21 cellular contexts compared by ENCODE assay signal in the genomic region with DNA sequence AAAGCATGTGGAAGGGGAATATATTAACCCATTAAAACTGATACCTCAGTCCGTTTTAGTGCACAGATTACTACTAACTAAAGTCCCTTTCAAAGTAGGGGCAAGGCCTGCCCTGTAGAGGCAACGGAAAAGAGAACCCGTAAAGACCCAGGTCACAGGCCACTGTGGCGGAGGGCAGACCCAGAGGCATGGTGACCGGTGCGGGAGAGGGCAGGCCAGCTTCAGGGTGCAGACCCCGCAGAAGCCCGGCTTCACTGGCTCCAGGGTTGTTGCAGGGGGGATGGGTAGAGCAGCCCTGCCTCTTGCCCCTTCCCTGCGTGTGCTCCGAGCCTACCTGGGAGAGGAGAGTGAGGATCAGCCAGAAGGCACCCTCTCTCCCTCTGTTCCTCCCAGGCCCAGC. TPM values are rescaled to one million over a fixed set of nuclear protein-coding genes. Genes with fewer than 3 reads are reported as not detected.
"Had no signal": no experiment of that assay in that cellular context is flagged by ENCODE, and none has a peak within 500 bp of the region (broad histone marks: within the 10 kb centered on the region; RNA-seq: fewer than 3 reads in every experiment).

No MANE protein-coding gene starts in this region.

- H3K27ac ChIP-seq: brain microvascular endothelial cell, cardiac muscle cell, SK-N-MC had no signal

- H3K4me3 ChIP-seq: cardiac muscle cell, SK-N-MC had no signal

- H3K27ac Mint-ChIP-seq: activated CD4-positive, alpha-beta memory T cell treated with anti-CD3 and anti-CD28 coated beads, Interleukin-2, amount 10 ng/mL, durations not matched to agents 7 days and 5 days; activated CD4-positive, alpha-beta T cell treated with anti-CD3 and anti-CD28 coated beads for 36 hours; activated naive CD4-positive, alpha-beta T cell treated with anti-CD3 and anti-CD28 coated beads, Interleukin-2, amount 50 U/mL, for 72 hours; activated naive CD8-positive, alpha-beta T cell treated with anti-CD3 and anti-CD28 coated beads, Interleukin-2, amount 50 U/mL, for 24 hours; T-cell had no signal

- H3K4me1 Mint-ChIP-seq: activated CD4-positive, alpha-beta memory T cell treated with anti-CD3 and anti-CD28 coated beads, Interleukin-2, amount 10 ng/mL, durations not matched to agents 7 days and 5 days; activated naive CD8-positive, alpha-beta T cell treated with anti-CD3 and anti-CD28 coated beads, Interleukin-2, amount 50 U/mL, for 24 hours; T-cell had no signal

- H3K36me3 Mint-ChIP-seq: activated naive CD4-positive, alpha-beta T cell treated with anti-CD3 and anti-CD28 coated beads, Interleukin-2, amount 50 U/mL, for 72 hours; T-cell had no signal

- H3K9me3 Mint-ChIP-seq: activated CD4-positive, alpha-beta memory T cell treated with anti-CD3 and anti-CD28 coated beads, Interleukin-2, amount 10 ng/mL, durations not matched to agents 7 days and 5 days; activated naive CD4-positive, alpha-beta T cell treated with anti-CD3 and anti-CD28 coated beads, Interleukin-2, amount 50 U/mL, for 72 hours; activated naive CD8-positive, alpha-beta T cell treated with anti-CD3 and anti-CD28 coated beads, Interleukin-2, amount 50 U/mL, for 24 hours; T-cell had no signal

- H3K36me3 ChIP-seq: brain microvascular endothelial cell, cardiac muscle cell had no signal

- H3K27me3 ChIP-seq: brain microvascular endothelial cell had no signal

- H3K27me3 Mint-ChIP-seq: activated CD4-positive, alpha-beta memory T cell treated with anti-CD3 and anti-CD28 coated beads, Interleukin-2, amount 10 ng/mL, durations not matched to agents 7 days and 5 days; activated CD4-positive, alpha-beta T cell treated with anti-CD3 and anti-CD28 coated beads for 36 hours; activated naive CD8-positive, alpha-beta T cell treated with anti-CD3 and anti-CD28 coated beads, Interleukin-2, amount 50 U/mL, for 24 hours; T-cell had no signal

- DNase-seq: activated CD4-positive, alpha-beta memory T cell treated with anti-CD3 and anti-CD28 coated beads, Interleukin-2, amount 10 ng/mL, durations not matched to agents 7 days and 5 days; activated CD4-positive, alpha-beta T cell treated with anti-CD3 and anti-CD28 coated beads for 36 hours; activated CD4-positive, alpha-beta T cell treated with anti-CD3 and anti-CD28 coated beads, Interleukin-2, amount 50 U/mL, for 1 hour; activated CD8-positive, alpha-beta memory T cell treated with anti-CD3 and anti-CD28 coated beads, Interleukin-2, amount 50 U/mL, for 4 hours; activated effector memory CD4-positive, alpha-beta T cell treated with Interleukin-2 at 50 U/mL for 16 hours; activated naive CD4-positive, alpha-beta T cell; activated naive CD8-positive, alpha-beta T cell treated with anti-CD3 and anti-CD28 coated beads, Interleukin-2, amount 50 U/mL, for 24 hours; activated T-cell treated with anti-CD3 and anti-CD28 coated beads, Interleukin-2, amount 50 U/mL, for 1 hour; amniotic stem cell; brain microvascular endothelial cell; Karpas-422; MM.1S; NK-92 treated with Interleukin-12 subunit alpha and Interleukin-12 subunit beta, amount 100 ng/mL, for 24 hours; OCI-M1; RPMI8226; T-cell; T-helper 2 cell; T1000 had no signal

- H3K4me3 Mint-ChIP-seq: activated CD4-positive, alpha-beta memory T cell treated with anti-CD3 and anti-CD28 coated beads, Interleukin-2, amount 10 ng/mL, durations not matched to agents 7 days and 5 days; activated CD4-positive, alpha-beta T cell treated with anti-CD3 and anti-CD28 coated beads for 36 hours; activated naive CD8-positive, alpha-beta T cell treated with anti-CD3 and anti-CD28 coated beads, Interleukin-2, amount 50 U/mL, for 24 hours; T-cell had no signal

RNA-seq across cellular contexts. Expression of gene CNTN2, which starts 17.7 kb away (rescaled TPM):
- total RNA-seq: activated CD4-positive, alpha-beta memory T cell treated with anti-CD3 and anti-CD28 coated beads, Interleukin-2, amount 10 ng/mL, durations not matched to agents 7 days and 5 days; activated CD4-positive, alpha-beta T cell treated with anti-CD3 and anti-CD28 coated beads for 36 hours; activated naive CD4-positive, alpha-beta T cell treated with anti-CD3 and anti-CD28 coated beads, Interleukin-2, amount 50 U/mL, for 72 hours; cardiac muscle cell; T-cell had no signal
- polyA plus RNA-seq: cardiac muscle cell had no signal
